In genomic region chr17:39402279-39402889, GRCh38 we compare ENCODE assay signal across 8 cellular contexts. TPM values are rescaled to one million over a fixed set of nuclear protein-coding genes. Genes with fewer than 3 reads are reported as not detected.
DNase-seq lines count a peak whose midpoint lies in the region; ATAC-seq and TF ChIP-seq lines count a peak whose summit lies in the region.

No MANE protein-coding gene starts in this region.

- TF ChIP-seq POLR2A in tibial nerve (IDR thresholded peaks at IDR 0.05) = no peak

- no peaks in the 10 kb centered on the region for H3K9me3 ChIP-seq in left ventricle myocardium inferior (replicated peaks)
- no peaks in the 10 kb centered on the region for H3K9me3 ChIP-seq in tibial nerve

- intact Hi-C loops in left ventricle myocardium inferior (cut with micrococcal nuclease) = no loop called here

- H3K9me3 Mint-ChIP-seq in T-helper 1 cell treated with Interleukin-12 subunit alpha and Interleukin-12 subunit beta and Interleukin-4 antibody, amounts not matched to agents 30 μg/mL and 1 μg/mL, for 36 hours = no peaks in the 10 kb centered on the region

- peaks cover 5% of the 10 kb centered on the region for H3K36me3 Mint-ChIP-seq in T-helper 1 cell treated with Interleukin-12 subunit alpha and Interleukin-12 subunit beta and Interleukin-4 antibody, amounts not matched to agents 30 μg/mL and 1 μg/mL, for 36 hours (ENCODE audit: low read depth)

- WGBS in tibial nerve, 2 donors = 1 to 2% methylated on average over 19 to 25 of the region's 48 CpGs

- H3K4me3 Mint-ChIP-seq in T-helper 1 cell treated with Interleukin-12 subunit alpha and Interleukin-12 subunit beta and Interleukin-4 antibody, amounts not matched to agents 30 μg/mL and 1 μg/mL, for 36 hours = peak overlapping the region; percentile 98

- H3K4me1 ChIP-seq in left ventricle myocardium inferior (peaks cover 47% of the 10 kb centered on the region), tibial nerve (peaks cover 0 to 34% (median 17%) of the 10 kb centered on the region in 4 donors)

- H3K36me3 ChIP-seq in left ventricle myocardium inferior (peaks cover 12% of the 10 kb centered on the region), tibial nerve (peaks cover 0 to 22% (median 0%) of the 10 kb centered on the region in 3 donors)

- TF ChIP-seq CTCF in left ventricle myocardium inferior (IDR thresholded peaks at IDR 0.05; ENCODE audit: borderline replicate concordance) = no peak
- TF ChIP-seq CTCF in tibial nerve (IDR thresholded peaks at IDR 0.05) = no peak

- DNase-seq in NCI-H146 (lab: John Stamatoyannopoulos, UW) (peak; percentile 93), amniotic stem cell (lab: John Stamatoyannopoulos, UW) (peak; percentile 81), left ventricle myocardium inferior (peak; percentile 91), pons (ENCODE audit: low spot score) (peak; percentile 95), tibial nerve (ENCODE audit: low spot score in 2 of 2) (peak; percentile 84 to 93)

- peak in 1 of 2 donors; percentile 41 for TF ChIP-seq EP300 in tibial nerve (IDR thresholded peaks at IDR 0.05)

- H3K27ac Mint-ChIP-seq in T-helper 1 cell treated with Interleukin-12 subunit alpha and Interleukin-12 subunit beta and Interleukin-4 antibody, amounts not matched to agents 30 μg/mL and 1 μg/mL, for 36 hours = peak overlapping the region; percentile 85

- no peaks in the 10 kb centered on the region for H3K27me3 ChIP-seq in left ventricle myocardium inferior (ENCODE audit: low read depth)
- H3K27me3 ChIP-seq in tibial nerve = no peaks in the 10 kb centered on the region

- H3K27ac ChIP-seq in left ventricle myocardium inferior (replicated peaks) (peak overlapping the region; percentile 95), tibial nerve (peak overlapping the region; percentile 82 to 91 (median 90))

- peak; percentile 51 for ATAC-seq in HG02840 (IDR thresholded peaks at IDR 0.05; ENCODE audit: low FRiP score, unreplicated experiment)

- peaks cover 33% of the 10 kb centered on the region for H3K4me1 Mint-ChIP-seq in T-helper 1 cell treated with Interleukin-12 subunit alpha and Interleukin-12 subunit beta and Interleukin-4 antibody, amounts not matched to agents 30 μg/mL and 1 μg/mL, for 36 hours (ENCODE audit: low read depth)

- peak overlapping the region; percentile 88 for H3K4me3 ChIP-seq in GM08714 (ENCODE audit: low read length)
- peak overlapping the region; percentile 97 for H3K4me3 ChIP-seq in left ventricle myocardium inferior
- peak overlapping the region; percentile 78 to 100 (median 94) for H3K4me3 ChIP-seq in tibial nerve

- H3K27me3 Mint-ChIP-seq in T-helper 1 cell treated with Interleukin-12 subunit alpha and Interleukin-12 subunit beta and Interleukin-4 antibody, amounts not matched to agents 30 μg/mL and 1 μg/mL, for 36 hours (ENCODE audit: low read depth) = no peaks in the 10 kb centered on the region

RNA-seq across cellular contexts. Expression of gene FBXL20, which starts 1.0 kb away (rescaled TPM):
- total RNA-seq in left ventricle myocardium inferior (14.2 TPM), tibial nerve (10 to 100 TPM; 21.1 to 32.4 (median 30.4) TPM)

RNA-seq across cellular contexts. Expression of gene MED1, which starts 48.7 kb away (rescaled TPM):
- 21.8 TPM for total RNA-seq in left ventricle myocardium inferior
- 10 to 100 TPM; 17.0 to 30.4 (median 27.0) TPM for total RNA-seq in tibial nerve

RNA-seq across cellular contexts. Expression of gene CDK12, which starts 58.9 kb away (rescaled TPM):
- total RNA-seq in left ventricle myocardium inferior (19.7 TPM), tibial nerve (10 to 100 TPM; 39.3 to 50.4 (median 40.7) TPM)

Comparison
In these comparisons a context has a peak if more than half of its experiments do, and no peak if none do; other contexts are left out.
1. Peak in every context shown above with its lines: DNase-seq, ATAC-seq, H3K4me3 ChIP-seq and H3K27ac ChIP-seq.